Comparison of ENCODE assay signal across 8 cellular contexts in the genomic region with DNA sequence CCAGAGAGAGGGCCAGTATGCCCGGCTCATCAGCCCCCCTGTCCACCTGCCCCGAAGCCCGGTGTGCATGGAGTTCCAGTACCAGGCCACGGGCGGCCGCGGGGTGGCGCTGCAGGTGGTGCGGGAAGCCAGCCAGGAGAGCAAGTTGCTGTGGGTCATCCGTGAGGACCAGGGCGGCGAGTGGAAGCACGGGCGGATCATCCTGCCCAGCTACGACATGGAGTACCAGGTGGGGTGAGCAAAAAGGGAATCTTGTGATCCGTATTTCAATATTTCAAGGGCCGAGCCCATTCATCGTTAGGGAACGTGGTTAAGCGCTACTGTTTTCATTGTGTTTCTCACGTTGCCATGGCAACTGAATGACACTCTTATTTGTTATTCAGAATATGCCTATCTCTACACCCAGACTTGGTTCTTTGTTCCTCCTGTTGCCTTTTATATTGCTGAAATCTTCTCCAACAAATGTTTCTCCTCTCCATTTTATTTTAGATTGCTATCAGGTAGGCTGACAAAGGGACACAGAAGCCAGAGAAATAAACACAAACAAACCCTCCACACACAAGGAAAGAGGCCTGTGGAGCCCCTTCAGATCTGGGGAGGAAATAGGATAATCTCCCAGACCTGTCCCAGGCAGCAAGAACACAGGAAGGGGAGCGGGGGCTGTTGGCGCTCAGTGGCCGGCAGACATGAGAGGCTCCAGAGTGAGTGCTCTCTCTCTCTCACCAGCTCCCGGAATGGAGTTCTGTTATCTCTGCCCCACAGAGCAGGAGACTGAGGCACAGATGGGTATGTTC.
DNase-seq lines count a peak whose midpoint lies in the region; TF ChIP-seq lines count a peak whose summit lies in the region.

No MANE protein-coding gene starts in this region.

- DNase-seq in NCI-H2171 (lab: John Stamatoyannopoulos, UW) (peak; percentile 29), cardiac fibroblast (ENCODE audit: low read depth in 2 of 2) (peak; percentile 89 to 97), inferior parietal cortex (ENCODE audit: extremely low spot score) (peak; percentile 36), NOMO-1 treated with DMSO at 0.1 percent for 48 hours (lab: John Stamatoyannopoulos, UW; ENCODE audit: unreplicated experiment) (no peak), NCI-H2107 treated with DMSO at 0.1 percent for 48 hours (lab: John Stamatoyannopoulos, UW; ENCODE audit: unreplicated experiment) (no peak), NCI-H226 (no peak)
- peak in 2 of 3 donors; percentile 8 to 30 for DNase-seq in stimulated activated CD4-positive, alpha-beta T cell treated with anti-CD3 and anti-CD28 coated beads, TNF-alpha, amount 100 ng/mL, for 48 hours (ENCODE audit: low read depth in 3 of 3)

- no peak overlapping the region for H3K4me3 ChIP-seq in cardiac fibroblast (replicated peaks in 1 of 2; ENCODE audit: low read depth in 2 of 2, low read length in 2 of 2)

- TF ChIP-seq CTCF in GM12872 (IDR thresholded peaks at IDR 0.05; ENCODE audit: insufficient read depth, low read depth, low read length): peak; percentile 55
- peak; percentile 61 for TF ChIP-seq CTCF in cardiac fibroblast (IDR thresholded peaks at IDR 0.05; ENCODE audit: low read depth, low read length)

Comparison
In these comparisons a context has a peak if more than half of its experiments do, and no peak if none do; other contexts are left out.
1. DNase-seq: peak in NCI-H2171 (single experiment), cardiac fibroblast (2 of 2), inferior parietal cortex (single experiment) and stimulated activated CD4-positive, alpha-beta T cell treated with anti-CD3 and anti-CD28 coated beads, TNF-alpha, amount 100 ng/mL, for 48 hours (2 of 3); none in NOMO-1 treated with DMSO at 0.1 percent for 48 hours (single experiment), NCI-H2107 treated with DMSO at 0.1 percent for 48 hours (single experiment) and NCI-H226 (single experiment).